In genomic region chr6:129748901-129749748, GRCh38 we compare ENCODE assay signal across 9 cellular contexts. TPM values are rescaled to one million over a fixed set of nuclear protein-coding genes. Genes with fewer than 3 reads are reported as not detected.
DNase-seq lines count a peak whose midpoint lies in the region; ATAC-seq and TF ChIP-seq lines count a peak whose summit lies in the region.
"Had no signal": no experiment of that assay in that cellular context is flagged by ENCODE, and none has a peak within 500 bp of the region (broad histone marks: within the 10 kb centered on the region; RNA-seq: fewer than 3 reads in every experiment).

No MANE protein-coding gene starts in this region.

- WGBS in hepatocyte (ENCODE audit: low lambda C conversion rate, missing lambda C conversion rate): 73% methylated on average over 7 of the region's 7 CpGs

- H3K27ac ChIP-seq in VCaP (peak overlapping the region; percentile 65), hepatocyte (peak overlapping the region; percentile 48)

- H3K4me2 ChIP-seq in hepatocyte: peak overlapping the region; percentile 13

- H3K27me3 ChIP-seq in hepatocyte: no peaks in the 10 kb centered on the region
- H3K27me3 ChIP-seq: body of pancreas had no signal

- no peaks in the 10 kb centered on the region for H3K9me3 ChIP-seq in hepatocyte (ENCODE audit: low read depth)
- H3K9me3 ChIP-seq: body of pancreas had no signal

- H3K79me2 ChIP-seq in hepatocyte: no peaks in the 10 kb centered on the region

- no peak overlapping the region for H3K4me3 Mint-ChIP-seq in WTC11

- DNase-seq in A172 (ENCODE audit: low spot score): peak; percentile 69
- DNase-seq in hepatocyte (ENCODE audit: low spot score): no peak
- DNase-seq in SK-N-DZ (ENCODE audit: low spot score): no peak
- no peak for DNase-seq in WTC11 (ENCODE audit: low spot score)
- DNase-seq in stimulated activated CD4-positive, alpha-beta T cell treated with anti-CD3 and anti-CD28 coated beads, Interleukin-4, amount 100 ng/mL, for 4 hours: no peak

- ATAC-seq in GM19463 (IDR thresholded peaks at IDR 0.05; ENCODE audit: unreplicated experiment) (peak; percentile 17), GM19452 (IDR thresholded peaks at IDR 0.05; ENCODE audit: unreplicated experiment) (no peak), WTC11 (no peak)
- ATAC-seq: body of pancreas had no signal

- no peak overlapping the region for H2AFZ ChIP-seq in hepatocyte

- H3K9me2 ChIP-seq in hepatocyte (replicated peaks; ENCODE audit: insufficient read depth): no peaks in the 10 kb centered on the region

- H3K27me3 Mint-ChIP-seq in WTC11 (ENCODE audit: low read depth): no peaks in the 10 kb centered on the region

- POLR2A ChIA-PET in WTC11 (lab: Charles Lee): no interaction called here

- H4K20me1 ChIP-seq in hepatocyte (ENCODE audit: insufficient read depth, poor library complexity, severe bottlenecking): no peaks in the 10 kb centered on the region

- no peak for TF ChIP-seq CTCF in VCaP (conservative IDR thresholded peaks at IDR 0.05)
- no peak for TF ChIP-seq CTCF in hepatocyte (IDR thresholded peaks at IDR 0.05; ENCODE audit: poor library complexity)
- TF ChIP-seq CTCF in WTC11 (IDR thresholded peaks at IDR 0.05): no peak

- H3K9me3 Mint-ChIP-seq in WTC11: no peaks in the 10 kb centered on the region

- no peaks in the 10 kb centered on the region for H3K36me3 ChIP-seq in hepatocyte (replicated peaks; ENCODE audit: insufficient read depth, low read depth)

- H3K36me3 Mint-ChIP-seq in WTC11: no peaks in the 10 kb centered on the region

- no peak overlapping the region for H3K4me3 ChIP-seq in hepatocyte
- H3K4me3 ChIP-seq: body of pancreas had no signal

- no peak overlapping the region for H3K27ac Mint-ChIP-seq in WTC11

- H3K4me1 Mint-ChIP-seq in WTC11: peaks cover 10% of the 10 kb centered on the region

- H3K4me1 ChIP-seq in hepatocyte (ENCODE audit: insufficient read depth): peaks cover 13% of the 10 kb centered on the region
- H3K4me1 ChIP-seq: body of pancreas had no signal

- CTCF ChIA-PET in WTC11 (lab: Charles Lee): interaction anchor here (0.9 to 1.6 kb wide), 3 partner anchors 25 to 272 kb away, joined by 3 to 7 read pairs (median 3); no protein-coding TSS in a partner anchor

TF ChIP-seq in WTC11, 78 proteins besides CTCF, POLR2A, EP300 and RAD21:
- TF ChIP-seq MYBL2 (CRISPR knock-in tag; IDR thresholded peaks at IDR 0.05) (no peak), IRF2 (CRISPR knock-in tag; IDR thresholded peaks at IDR 0.05; ENCODE audit: borderline replicate concordance, low read depth) (no peak), ZNF219 (CRISPR knock-in tag; IDR thresholded peaks at IDR 0.05; ENCODE audit: borderline replicate concordance) (no peak), FOXP4 (CRISPR knock-in tag; IDR thresholded peaks at IDR 0.05) (no peak), ATF3 (CRISPR knock-in tag; conservative IDR thresholded peaks at IDR 0.05) (no peak), ZNF425 (CRISPR knock-in tag; conservative IDR thresholded peaks at IDR 0.05) (no peak), PRDM15 (CRISPR knock-in tag; IDR thresholded peaks at IDR 0.05) (no peak), NR1H2 (CRISPR knock-in tag; IDR thresholded peaks at IDR 0.05) (no peak), SMAD3 (CRISPR knock-in tag; IDR thresholded peaks at IDR 0.05; ENCODE audit: borderline replicate concordance) (no peak), KAT7 (CRISPR knock-in tag; IDR thresholded peaks at IDR 0.05; ENCODE audit: borderline replicate concordance) (no peak), TEAD4 (CRISPR knock-in tag; IDR thresholded peaks at IDR 0.05) (no peak), ZBTB43 (CRISPR knock-in tag; IDR thresholded peaks at IDR 0.05) (no peak)
TF ChIP-seq in WTC11: peak in this region for 0.

RNA-seq across cellular contexts. Expression of gene ARHGAP18, which starts 39.1 kb away (rescaled TPM):
- 112 and 140 TPM in 2 replicates for total RNA-seq in A172 (2014; rRNA removed; shearing (Covaris generic))
- total RNA-seq in hepatocyte: 34.8 and 35.6 TPM in 2 replicates
- 11.2 and 14.7 TPM in 2 replicates for polyA plus RNA-seq in hepatocyte
- polyA plus RNA-seq in SK-N-DZ (2014; cell fraction: cytosol; rRNA removed): 0.83 and 1.2 TPM in 2 replicates
- 0.19 and 0.30 TPM in 2 replicates for polyA plus RNA-seq in SK-N-DZ (2014; cell fraction: nucleus; rRNA removed)
- total RNA-seq in WTC11 (2021): 3.7 to 4.6 TPM (median 4.4 TPM) in 3 replicates
